8 cellular contexts compared by ENCODE assay signal in the genomic region with DNA sequence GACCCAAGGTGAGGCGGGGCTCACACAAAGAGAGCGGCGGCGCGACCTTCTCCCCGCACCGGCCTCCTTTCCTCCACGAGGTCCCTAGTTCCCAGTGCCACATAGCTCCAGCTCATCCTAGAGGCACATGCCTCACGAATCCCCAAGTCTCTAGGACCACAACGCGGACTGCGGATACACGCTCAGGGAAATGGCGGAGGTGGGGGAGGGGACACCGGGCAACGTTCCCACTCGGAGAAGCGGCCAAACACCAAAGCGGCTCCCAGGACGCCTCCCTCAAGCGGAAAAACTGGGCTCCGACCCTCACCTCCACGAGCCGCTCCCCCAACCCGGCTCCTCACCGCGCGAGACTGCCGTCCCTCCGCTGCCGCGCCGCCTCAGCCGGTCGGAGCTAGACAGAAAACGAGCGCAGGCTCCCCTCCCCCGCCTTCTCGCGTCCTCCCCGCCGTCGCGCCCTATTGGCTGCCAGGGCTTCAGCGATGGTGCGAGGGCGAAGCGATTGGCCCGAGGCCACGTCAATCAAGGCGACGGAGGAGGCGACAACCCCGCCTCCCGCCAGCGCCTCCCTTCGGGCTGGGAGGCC. TPM values are rescaled to one million over a fixed set of nuclear protein-coding genes. Genes with fewer than 3 reads are reported as not detected.
DNase-seq lines count a peak whose midpoint lies in the region; FAIRE-seq and TF ChIP-seq lines count a peak whose summit lies in the region.

Gene HNRNPK (minus strand): TSS at position 404 of the 583 bp plus-strand sequence. CDS start 1,963 bp downstream, outside the sequence.

- H2BK120ac ChIP-seq in neuronal stem cell (ENCODE audit: low read depth, low read length): peak within 1 kb of the TSS; percentile 94

- H3K9me3 ChIP-seq in neuronal stem cell (replicated peaks in 1 of 2; ENCODE audit: control insufficient read depth in 2 of 2, insufficient read depth in 1 of 2, low read depth in 1 of 2, low read length in 2 of 2): peaks cover 0 to 2% of the 10 kb centered on the region in 2 donors
- no peaks in the 10 kb centered on the region for H3K9me3 ChIP-seq in subcutaneous abdominal adipose tissue (ENCODE audit: control insufficient read depth in 5 of 5, low read length in 5 of 5)

- peak within 1 kb of the TSS; percentile 100 for H2BK5ac ChIP-seq in neuronal stem cell (ENCODE audit: low read length)

- peak within 1 kb of the TSS; percentile 99 for H3K9ac ChIP-seq in neuronal stem cell (ENCODE audit: low read depth, low read length, poor library complexity)
- peak within 1 kb of the TSS; percentile 82 to 100 (median 93) for H3K9ac ChIP-seq in subcutaneous abdominal adipose tissue (ENCODE audit: low read length in 5 of 5)

- peak within 1 kb of the TSS; percentile 99 for H4K8ac ChIP-seq in neuronal stem cell (ENCODE audit: low read depth, low read length)

- H2BK15ac ChIP-seq in neuronal stem cell (ENCODE audit: low read length): peak within 1 kb of the TSS; percentile 100

- CTCF ChIA-PET in activated naive CD4-positive, alpha-beta T cell treated with anti-CD3 and anti-CD28 coated beads for 36 hours (lab: Charles Lee): interaction anchor here (1.4 kb wide), 1 partner anchor 36 kb away, joined by 3 read pairs; no protein-coding TSS in a partner anchor

- peak within 1 kb of the TSS; percentile 100 for H3K4ac ChIP-seq in neuronal stem cell (ENCODE audit: low read length)

- H3K27me3 Mint-ChIP-seq in activated naive CD4-positive, alpha-beta T cell treated with anti-CD3 and anti-CD28 coated beads for 36 hours (ENCODE audit: low read depth): no peaks in the 10 kb centered on the region

- peak within 1 kb of the TSS; percentile 99 for H3K14ac ChIP-seq in neuronal stem cell (ENCODE audit: low read length)

- intact Hi-C loops in activated naive CD4-positive, alpha-beta T cell treated with anti-CD3 and anti-CD28 coated beads for 36 hours (cut with micrococcal nuclease): loop anchor here (1.0 to 5.0 kb wide), 13 partner anchors 14 to 1961 kb away; partner anchors contain the start of genes IDNK, KIF27 and NAA35

- H3K36me3 Mint-ChIP-seq in activated naive CD4-positive, alpha-beta T cell treated with anti-CD3 and anti-CD28 coated beads for 36 hours (ENCODE audit: low read depth): peaks cover 56% of the 10 kb centered on the region

- H3K4me1 Mint-ChIP-seq in activated naive CD4-positive, alpha-beta T cell treated with anti-CD3 and anti-CD28 coated beads for 36 hours (ENCODE audit: low read depth): peaks cover 41% of the 10 kb centered on the region

- H3K36me3 ChIP-seq in neuronal stem cell (replicated peaks in 1 of 2; ENCODE audit: control insufficient read depth in 2 of 2, insufficient read depth in 2 of 2, low read length in 2 of 2) (peaks cover 6 to 63% of the 10 kb centered on the region in 2 donors), subcutaneous abdominal adipose tissue (ENCODE audit: control insufficient read depth in 5 of 5, insufficient read depth in 5 of 5, low read length in 5 of 5) (peaks cover 17 to 25% (median 20%) of the 10 kb centered on the region in 5 donors)

- H2BK12ac ChIP-seq in neuronal stem cell (ENCODE audit: low read length): peak within 1 kb of the TSS; percentile 30

- no peaks in the 10 kb centered on the region for H3K9me3 Mint-ChIP-seq in activated naive CD4-positive, alpha-beta T cell treated with anti-CD3 and anti-CD28 coated beads for 36 hours

- peak within 1 kb of the TSS; percentile 100 for H3K18ac ChIP-seq in neuronal stem cell (ENCODE audit: low read length)

- DNase-seq in GM04503 (ENCODE audit: low read depth) (peak; percentile 92), HFF-Myc (ENCODE audit: extremely low read depth, low read depth) (peak; percentile 89), MV-4-11 (lab: John Stamatoyannopoulos, UW) (peak; percentile 95), SK-N-DZ (ENCODE audit: low spot score) (peak; percentile 96), frontal cortex (ENCODE audit: low spot score in 2 of 2) (peak; percentile 93 to 95), neuronal stem cell (ENCODE audit: low spot score) (peak; percentile 99)
- DNase-seq in activated naive CD4-positive, alpha-beta T cell treated with anti-CD3 and anti-CD28 coated beads for 36 hours: peak; percentile 99

- H3K27me3 ChIP-seq in neuronal stem cell (ENCODE audit: control insufficient read depth in 3 of 3, insufficient read depth in 3 of 3, low read depth in 1 of 3, low read length in 3 of 3) (no peaks in the 10 kb centered on the region), subcutaneous abdominal adipose tissue (ENCODE audit: control insufficient read depth in 5 of 5, insufficient read depth in 4 of 5, low read length in 5 of 5) (no peaks in the 10 kb centered on the region)

- H4K91ac ChIP-seq in neuronal stem cell (ENCODE audit: low read depth, low read length, poor library complexity): peak within 1 kb of the TSS; percentile 100

- no CpG with 5 or more reads among the region's 57 CpGs for WGBS in neuronal stem cell (ENCODE audit: extremely low coverage in 2 of 2, insufficient read length in 2 of 2, insufficient replicate concordance in 1 of 2), 2 donors

- peak within 1 kb of the TSS; percentile 86 for H2AFZ ChIP-seq in neuronal stem cell (ENCODE audit: low read length)

- peak within 1 kb of the TSS; percentile 77 for H3K4me3 ChIP-seq in HFF-Myc (replicated peaks; ENCODE audit: low read depth, low read length)
- H3K4me3 ChIP-seq in neuronal stem cell (ENCODE audit: low read length in 2 of 2): peak within 1 kb of the TSS; percentile 97 to 98
- peak within 1 kb of the TSS; percentile 86 to 100 (median 99) for H3K4me3 ChIP-seq in subcutaneous abdominal adipose tissue (ENCODE audit: low read depth in 1 of 5, low read length in 5 of 5)

- peaks cover 2 to 4% of the 10 kb centered on the region in 2 donors for H3K4me1 ChIP-seq in neuronal stem cell (ENCODE audit: control insufficient read depth in 2 of 2, insufficient read depth in 1 of 2, low read depth in 1 of 2, low read length in 2 of 2)
- peaks cover 0 to 42% (median 33%) of the 10 kb centered on the region in 5 donors for H3K4me1 ChIP-seq in subcutaneous abdominal adipose tissue (ENCODE audit: control insufficient read depth in 5 of 5, insufficient read depth in 5 of 5, low read length in 5 of 5)

- peak within 1 kb of the TSS; percentile 94 for H3K27ac ChIP-seq in neuronal stem cell (replicated peaks; ENCODE audit: low read length)
- H3K27ac ChIP-seq in subcutaneous abdominal adipose tissue (ENCODE audit: low read depth, low read length): peak within 1 kb of the TSS; percentile 99

- peak within 1 kb of the TSS; percentile 99 for H3K27ac Mint-ChIP-seq in activated naive CD4-positive, alpha-beta T cell treated with anti-CD3 and anti-CD28 coated beads for 36 hours

- FAIRE-seq in frontal cortex (lab: Jason Lieb, UNC): no peak

- no peak for TF ChIP-seq CTCF in HFF-Myc (IDR thresholded peaks at IDR 0.05; ENCODE audit: low read depth, low read length, missing control alignments)

- H3K23ac ChIP-seq in neuronal stem cell (ENCODE audit: low read depth, low read length, poor library complexity): peak within 1 kb of the TSS; percentile 100

- H2AK5ac ChIP-seq in neuronal stem cell (ENCODE audit: low read depth, low read length): peak within 1 kb of the TSS; percentile 100

- H3K4me3 Mint-ChIP-seq in activated naive CD4-positive, alpha-beta T cell treated with anti-CD3 and anti-CD28 coated beads for 36 hours: peak within 1 kb of the TSS; percentile 89

- H3K79me1 ChIP-seq in neuronal stem cell (ENCODE audit: low read depth, low read length): peaks cover 6% of the 10 kb centered on the region

- H3K4me2 ChIP-seq in neuronal stem cell (ENCODE audit: insufficient read depth, low read length, poor library complexity, severe bottlenecking): peak within 1 kb of the TSS; percentile 45

RNA-seq across cellular contexts. Expression of gene HNRNPK, which starts in this region (rescaled TPM):
- polyA plus RNA-seq in SK-N-DZ (2014; cell fraction: cytosol; rRNA removed): 667 and 689 TPM in 2 replicates
- 474 and 537 TPM in 2 replicates for polyA plus RNA-seq in SK-N-DZ (2014; cell fraction: nucleus; rRNA removed)
- total RNA-seq in activated naive CD4-positive, alpha-beta T cell treated with anti-CD3 and anti-CD28 coated beads for 36 hours: 100 to 1,000 TPM; 679 to 704 TPM
- total RNA-seq in frontal cortex: 807 TPM
- 555 TPM for polyA plus RNA-seq in neuronal stem cell (2013, experiment 1 of 2)
- polyA plus RNA-seq in neuronal stem cell (2013, experiment 2 of 2): 556 TPM

Comparison
In these comparisons a context has a peak if more than half of its experiments do, and no peak if none do; other contexts are left out.
1. Peak in every context shown above with its lines: DNase-seq, H3K4me3 ChIP-seq and H3K27ac ChIP-seq.